Comparison of ENCODE assay signal across 14 cellular contexts in the genomic region with DNA sequence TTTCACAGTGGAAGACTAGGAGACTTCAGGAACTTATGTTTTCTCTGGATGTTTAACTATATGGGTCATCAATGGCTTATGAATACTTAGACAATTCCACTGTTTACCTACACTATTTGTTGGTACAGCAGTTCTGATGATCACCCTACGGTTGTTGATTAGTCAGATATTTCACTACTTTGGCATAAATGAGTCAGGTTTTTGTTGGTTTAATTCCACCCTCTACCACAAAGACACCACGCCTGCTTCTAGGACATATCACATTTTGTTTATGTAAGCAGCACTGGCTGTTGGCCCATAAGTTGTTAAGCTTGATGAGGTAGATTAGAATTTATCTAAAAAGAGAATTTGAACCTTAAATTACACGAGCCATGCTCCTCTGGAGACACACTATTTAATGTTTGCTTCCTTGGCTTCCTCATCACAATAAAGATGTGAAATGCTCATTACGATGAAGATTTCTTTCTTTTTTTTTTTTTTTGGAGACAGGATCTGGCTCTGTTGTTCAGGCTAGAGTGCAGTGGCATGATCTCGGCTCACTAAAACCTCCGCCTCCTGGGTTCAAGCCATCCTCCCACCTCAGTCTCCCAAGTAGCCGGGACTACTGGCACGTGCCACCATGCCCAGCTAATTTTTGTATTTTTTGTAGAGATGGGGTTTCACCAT. TPM values are rescaled to one million over a fixed set of nuclear protein-coding genes. Genes with fewer than 3 reads are reported as not detected.
DNase-seq lines count a peak whose midpoint lies in the region; ATAC-seq and TF ChIP-seq lines count a peak whose summit lies in the region.
"Had no signal": no experiment of that assay in that cellular context is flagged by ENCODE, and none has a peak within 500 bp of the region (broad histone marks: within the 10 kb centered on the region; RNA-seq: fewer than 3 reads in every experiment).

No MANE protein-coding gene starts in this region.

- H3K9me3 ChIP-seq in Loucy (ENCODE audit: insufficient read depth, low read depth, low read length) (no peaks in the 10 kb centered on the region), SK-N-SH (no peaks in the 10 kb centered on the region)
- H3K9me3 ChIP-seq: prostate gland, thoracic aorta had no signal

- H3K9ac ChIP-seq in Loucy (ENCODE audit: low read depth, low read length, poor library complexity, severe bottlenecking) (peak overlapping the region; percentile 11), SK-N-SH (no peak overlapping the region)

- H3K9me2 ChIP-seq in Loucy (replicated peaks; ENCODE audit: low read depth, low read length) (no peaks in the 10 kb centered on the region), SK-N-SH (no peaks in the 10 kb centered on the region), GM23338 (ENCODE audit: insufficient read depth) (no peaks in the 10 kb centered on the region)

- TF ChIP-seq EP300 in SK-N-SH (IDR thresholded peaks at IDR 0.05; ENCODE audit: borderline replicate concordance in 1 of 2, low read depth in 1 of 2, low read length in 1 of 2), result no peak

- H3K9me3 Mint-ChIP-seq in activated naive CD8-positive, alpha-beta T cell treated with anti-CD3 and anti-CD28 coated beads, Interleukin-2, amount 50 U/mL, for 24 hours, result no peaks in the 10 kb centered on the region
- no peaks in the 10 kb centered on the region; the same call in 2 of the 3 replicates for H3K9me3 Mint-ChIP-seq in GM23338
- H3K9me3 Mint-ChIP-seq: IgD-negative memory B cell had no signal

- CTCF ChIA-PET in SK-N-SH (lab: Yijun Ruan, JAX), result interaction anchor here (1.7 to 5.4 kb wide), 3 partner anchors 14 to 129 kb away, joined by 4 to 26 read pairs (median 6); no protein-coding TSS in a partner anchor

- H3K27ac ChIP-seq in SK-N-SH (ENCODE audit: low read depth in 2 of 2, low read length in 1 of 2), result no peak overlapping the region
- H3K27ac ChIP-seq in GM23338 (ENCODE audit: low read depth), result no peak overlapping the region
- H3K27ac ChIP-seq: prostate gland, thoracic aorta had no signal

- H3F3A ChIP-seq in Loucy (ENCODE audit: low read depth) (no peaks in the 10 kb centered on the region), SK-N-SH (replicated peaks; ENCODE audit: insufficient read depth) (peaks cover 8% of the 10 kb centered on the region), GM23338 (replicated peaks; ENCODE audit: low read depth) (no peaks in the 10 kb centered on the region)

- H3K27me3 Mint-ChIP-seq in activated naive CD8-positive, alpha-beta T cell treated with anti-CD3 and anti-CD28 coated beads, Interleukin-2, amount 50 U/mL, for 24 hours, result no peaks in the 10 kb centered on the region
- H3K27me3 Mint-ChIP-seq in GM23338 (ENCODE audit: insufficient read depth, low read depth, poor library complexity), result no peaks in the 10 kb centered on the region
- H3K27me3 Mint-ChIP-seq: IgD-negative memory B cell had no signal

- H3K36me3 ChIP-seq in Loucy (ENCODE audit: insufficient read depth, low read length) (peaks cover 12% of the 10 kb centered on the region; the same call in 1 of the 2 replicates), SK-N-SH (replicated peaks in 1 of 2; ENCODE audit: control insufficient read depth in 1 of 2, insufficient read depth in 2 of 2, low read length in 1 of 2) (peaks cover 34 to 43% of the 10 kb centered on the region in 2 experiments), GM23338 (ENCODE audit: insufficient read depth) (peaks cover 24% of the 10 kb centered on the region)
- H3K36me3 ChIP-seq: prostate gland had no signal

- no peak for ATAC-seq in activated naive CD8-positive, alpha-beta T cell treated with anti-CD3 and anti-CD28 coated beads, Interleukin-2, amount 50 U/mL, for 24 hours
- no peak for ATAC-seq in GM23338
- ATAC-seq: SK-N-SH treated with all-trans-retinoic acid at 6 μM for 48 hours had no signal

- H3K4me3 Mint-ChIP-seq in activated naive CD8-positive, alpha-beta T cell treated with anti-CD3 and anti-CD28 coated beads, Interleukin-2, amount 50 U/mL, for 24 hours, result no peak overlapping the region
- H3K4me3 Mint-ChIP-seq in GM23338, result no peak overlapping the region
- H3K4me3 Mint-ChIP-seq: IgD-negative memory B cell had no signal

- POLR2A ChIA-PET in SK-N-SH (lab: Yijun Ruan, JAX), result no interaction called here

- WGBS in SK-N-SH (ENCODE audit: low lambda C conversion rate), result 90% methylated on average over 8 of the region's 8 CpGs

- H3K4me3 ChIP-seq in Loucy (ENCODE audit: low read length, poor library complexity, severe bottlenecking) (peak overlapping the region; percentile 45), SK-N-SH (ENCODE audit: low read depth in 2 of 2, low read length in 1 of 2) (no peak overlapping the region), GM23338 (no peak overlapping the region)
- H3K4me3 ChIP-seq: prostate gland, thoracic aorta had no signal

- DNase-seq in GM04504 (ENCODE audit: low read depth) (peak; percentile 17), kidney tubule cell (ENCODE audit: low spot score) (peak; percentile 65), SK-N-SH (no peak), GM20000 (ENCODE audit: low spot score) (no peak), GM23338 (ENCODE audit: low spot score) (no peak)
- no peak for DNase-seq in activated naive CD8-positive, alpha-beta T cell treated with anti-CD3 and anti-CD28 coated beads, Interleukin-2, amount 50 U/mL, for 24 hours
- DNase-seq: DMS79, head of caudate nucleus, mesendoderm had no signal

- peak overlapping the region; percentile 81 for H3K4me2 ChIP-seq in Loucy (ENCODE audit: low read depth, low read length, poor library complexity, severe bottlenecking)
- no peak overlapping the region for H3K4me2 ChIP-seq in SK-N-SH
- H3K4me2 ChIP-seq in GM23338, result no peak overlapping the region

- H3K4me1 ChIP-seq in Loucy (ENCODE audit: insufficient read depth, low read length, poor library complexity, severe bottlenecking) (peaks cover 64% of the 10 kb centered on the region), SK-N-SH (ENCODE audit: control insufficient read depth in 1 of 2, insufficient read depth in 2 of 2, low read depth in 1 of 2, low read length in 1 of 2) (peaks cover 0 to 14% of the 10 kb centered on the region in 2 experiments; a peak in 3 of 4 replicates), GM23338 (ENCODE audit: insufficient read depth) (peaks cover 13% of the 10 kb centered on the region)

- peaks cover 34% of the 10 kb centered on the region for H3K36me3 Mint-ChIP-seq in activated naive CD8-positive, alpha-beta T cell treated with anti-CD3 and anti-CD28 coated beads, Interleukin-2, amount 50 U/mL, for 24 hours (ENCODE audit: low read depth)
- H3K36me3 Mint-ChIP-seq in GM23338 (ENCODE audit: low read depth), result peaks cover 43% of the 10 kb centered on the region

- H3K27me3 ChIP-seq in Loucy (ENCODE audit: insufficient read depth, low read length, poor library complexity, severe bottlenecking) (no peaks in the 10 kb centered on the region), SK-N-SH (ENCODE audit: insufficient read depth) (no peaks in the 10 kb centered on the region), GM23338 (ENCODE audit: insufficient read depth) (no peaks in the 10 kb centered on the region)

- H3K27ac Mint-ChIP-seq in activated naive CD8-positive, alpha-beta T cell treated with anti-CD3 and anti-CD28 coated beads, Interleukin-2, amount 50 U/mL, for 24 hours, result peak overlapping the region; percentile 28
- no peak overlapping the region for H3K27ac Mint-ChIP-seq in GM23338
- H3K27ac Mint-ChIP-seq: IgD-negative memory B cell had no signal

- no peak for TF ChIP-seq CTCF in Loucy (conservative IDR thresholded peaks at IDR 0.05; ENCODE audit: low read length)
- no peak for TF ChIP-seq CTCF in SK-N-SH (IDR thresholded peaks at IDR 0.05)
- no peak for TF ChIP-seq CTCF in GM20000 (IDR thresholded peaks at IDR 0.05; ENCODE audit: extremely low read depth, missing control alignments)
- no peak for TF ChIP-seq CTCF in GM23338 (conservative IDR thresholded peaks at IDR 0.05; ENCODE audit: low read depth in 2 of 2)

- H3K4me1 Mint-ChIP-seq in activated naive CD8-positive, alpha-beta T cell treated with anti-CD3 and anti-CD28 coated beads, Interleukin-2, amount 50 U/mL, for 24 hours, result peaks cover 47% of the 10 kb centered on the region
- peaks cover 16% of the 10 kb centered on the region for H3K4me1 Mint-ChIP-seq in GM23338

- H3K79me2 ChIP-seq in Loucy (ENCODE audit: insufficient read depth, low read length) (peaks cover 73% of the 10 kb centered on the region), SK-N-SH (ENCODE audit: insufficient read depth) (peaks cover 42% of the 10 kb centered on the region), GM23338 (replicated peaks; ENCODE audit: insufficient read depth) (peaks cover 64% of the 10 kb centered on the region)

- H4K20me1 ChIP-seq in Loucy (ENCODE audit: insufficient read depth, low read length, poor library complexity, severe bottlenecking), result peaks cover 43% of the 10 kb centered on the region
- H4K20me1 ChIP-seq in SK-N-SH (ENCODE audit: insufficient read depth), result no peaks in the 10 kb centered on the region
- H4K20me1 ChIP-seq in GM23338 (replicated peaks; ENCODE audit: insufficient read depth), result peaks cover 20% of the 10 kb centered on the region

- no peak overlapping the region for H2AFZ ChIP-seq in Loucy (ENCODE audit: low read length)
- no peak overlapping the region for H2AFZ ChIP-seq in SK-N-SH (ENCODE audit: low read depth)
- no peak overlapping the region for H2AFZ ChIP-seq in GM23338

- TF ChIP-seq RAD21 in SK-N-SH (IDR thresholded peaks at IDR 0.05; ENCODE audit: low read length), result no peak

TF ChIP-seq in SK-N-SH, 30 proteins besides CTCF, POLR2A, EP300 and RAD21 (continues in another document):
- TF ChIP-seq JUND (IDR thresholded peaks at IDR 0.05), result no peak
- no peak for TF ChIP-seq RXRA (IDR thresholded peaks at IDR 0.05; ENCODE audit: borderline replicate concordance, low read depth)
- TF ChIP-seq TCF12 (IDR thresholded peaks at IDR 0.05), result no peak

TF ChIP-seq in GM23338, 12 proteins besides CTCF, POLR2A, EP300 and RAD21 (continues in another document):
- no peak for TF ChIP-seq ZNF114 (CRISPR knock-in tag; IDR thresholded peaks at IDR 0.05)
- TF ChIP-seq POLR2AphosphoS5 (IDR thresholded peaks at IDR 0.05; ENCODE audit: low read depth), result no peak

RNA-seq across cellular contexts. Expression of gene GDE1, which starts 4.3 kb away (rescaled TPM):
- polyA plus RNA-seq in SK-N-SH (2012; rRNA removed) (37.0 and 40.5 TPM in 2 replicates), GM23338 (2016; fragmentation: Nextera tagmentation; extraction: Ambion mirVana) (30.0 and 30.8 TPM in 2 replicates)
- polyA plus RNA-seq in SK-N-SH (2012; cell fraction: cytosol; rRNA removed), result 62.5 and 70.0 TPM in 2 replicates
- polyA plus RNA-seq in SK-N-SH (2012; cell fraction: nucleus; rRNA removed), result 9.9 and 17.6 TPM in 2 replicates
- 60.1 and 69.3 TPM in 2 replicates for total RNA-seq in GM23338 (2014; rRNA removed; shearing (Covaris generic))

RNA-seq across cellular contexts. Expression of gene CCP110, which starts 6.2 kb away (rescaled TPM):
- polyA plus RNA-seq in SK-N-SH (2012; rRNA removed) (5.4 and 7.0 TPM in 2 replicates), GM23338 (2016; fragmentation: Nextera tagmentation; extraction: Ambion mirVana) (8.3 and 10.7 TPM in 2 replicates)
- polyA plus RNA-seq in SK-N-SH (2012; cell fraction: cytosol; rRNA removed), result 8.9 and 9.7 TPM in 2 replicates
- 4.6 and 9.4 TPM in 2 replicates for polyA plus RNA-seq in SK-N-SH (2012; cell fraction: nucleus; rRNA removed)
- total RNA-seq in GM23338 (2014; rRNA removed; shearing (Covaris generic)), result 20.9 and 25.4 TPM in 2 replicates

RNA-seq across cellular contexts. Expression of gene VPS35L, which starts 37.9 kb away (rescaled TPM):
- polyA plus RNA-seq in SK-N-SH (2012; rRNA removed) (24.8 and 35.3 TPM in 2 replicates), GM23338 (2016; fragmentation: Nextera tagmentation; extraction: Ambion mirVana) (48.0 and 49.7 TPM in 2 replicates)
- polyA plus RNA-seq in SK-N-SH (2012; cell fraction: cytosol; rRNA removed), result 29.8 and 32.3 TPM in 2 replicates
- polyA plus RNA-seq in SK-N-SH (2012; cell fraction: nucleus; rRNA removed), result 50.6 and 52.1 TPM in 2 replicates
- total RNA-seq in GM23338 (2014; rRNA removed; shearing (Covaris generic)), result 54.6 and 61.3 TPM in 2 replicates

Comparison
In these comparisons a context has a peak if more than half of its experiments do, and no peak if none do; other contexts are left out.
1. DNase-seq: peak in GM04504 (single experiment) and kidney tubule cell (single experiment); none in activated naive CD8-positive, alpha-beta T cell treated with anti-CD3 and anti-CD28 coated beads, Interleukin-2, amount 50 U/mL, for 24 hours (single experiment), SK-N-SH (single experiment), GM20000 (single experiment) and GM23338 (single experiment).